31 cellular contexts compared by ENCODE assay signal in the genomic region with DNA sequence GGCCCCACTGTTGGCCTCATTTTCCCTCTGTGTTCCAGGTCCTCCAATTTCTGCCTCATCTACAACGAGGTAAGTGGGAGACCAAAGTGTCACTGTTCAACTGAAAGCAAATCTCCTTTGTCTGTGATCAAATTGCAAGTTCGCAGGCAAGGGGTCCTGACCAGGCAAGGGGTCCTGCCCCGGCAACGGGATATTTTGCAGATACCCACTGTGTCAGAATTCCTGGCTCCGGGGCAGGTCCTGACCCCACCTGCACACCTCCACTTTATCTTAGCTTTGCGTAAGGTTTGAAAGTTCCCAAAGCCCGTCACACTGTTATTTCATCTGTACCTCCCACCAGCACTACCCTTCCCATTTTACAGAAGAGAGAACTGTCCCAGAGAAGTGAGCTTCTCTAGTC. TPM values are rescaled to one million over a fixed set of nuclear protein-coding genes. Genes with fewer than 3 reads are reported as not detected.
DNase-seq lines count a peak whose midpoint lies in the region; ATAC-seq, FAIRE-seq and TF ChIP-seq lines count a peak whose summit lies in the region.
"Had no signal": no experiment of that assay in that cellular context is flagged by ENCODE, and none has a peak within 500 bp of the region (broad histone marks: within the 10 kb centered on the region; RNA-seq: fewer than 3 reads in every experiment).

No MANE protein-coding gene starts in this region.

- H3K9me3 ChIP-seq in left ventricle myocardium inferior (replicated peaks) (no peaks in the 10 kb centered on the region), HepG2 (ENCODE audit: low read length) (no peaks in the 10 kb centered on the region), trophoblast cell (ENCODE audit: insufficient read depth, low read depth, low read length) (no peaks in the 10 kb centered on the region), vagina (no peaks in the 10 kb centered on the region), HAP-1 (no peaks in the 10 kb centered on the region)
- H3K9me3 ChIP-seq: gastrocnemius medialis, right lobe of liver, SJCRH30, testis had no signal

- TF ChIP-seq CTCF in left ventricle myocardium inferior (IDR thresholded peaks at IDR 0.05; ENCODE audit: borderline replicate concordance) (no peak), HepG2 (CRISPR knock-in tag; IDR thresholded peaks at IDR 0.05) (no peak), vagina (IDR thresholded peaks at IDR 0.05) (no peak)

- peak overlapping the region; percentile 50 for H3K14ac ChIP-seq in trophoblast cell (ENCODE audit: low read length)

- TF ChIP-seq RAD21 in HepG2 (CRISPR knock-in tag; IDR thresholded peaks at IDR 0.05), result no peak

- 23% methylated on average over 6 of the region's 7 CpGs for WGBS in HepG2 (ENCODE audit: low lambda C conversion rate)
- no CpG with 5 or more reads among the region's 7 CpGs for WGBS in trophoblast cell (ENCODE audit: extremely low coverage, insufficient coverage, insufficient read length)

- H3K27ac ChIP-seq in left ventricle myocardium inferior (replicated peaks) (peak overlapping the region; percentile 86), HepG2 (ENCODE audit: extremely low read length, insufficient read depth, low read length) (no peak overlapping the region), trophoblast cell (ENCODE audit: low read depth, low read length) (peak overlapping the region; percentile 95), vagina (peak overlapping the region; percentile 83)
- H3K27ac ChIP-seq: SJCRH30 had no signal

- H3K36me3 ChIP-seq in left ventricle myocardium inferior (no peaks in the 10 kb centered on the region), HepG2 (replicated peaks in 1 of 2; ENCODE audit: control insufficient read depth in 1 of 2, insufficient read depth in 2 of 2, low read length in 2 of 2) (no peaks in the 10 kb centered on the region), trophoblast cell (ENCODE audit: control insufficient read depth in 1 of 2, insufficient read depth in 2 of 2, low read length in 2 of 2) (no peaks in the 10 kb centered on the region), vagina (no peaks in the 10 kb centered on the region), HAP-1 (replicated peaks) (no peaks in the 10 kb centered on the region)
- H3K36me3 ChIP-seq: gastrocnemius medialis, right lobe of liver, SJCRH30 had no signal

- no peak overlapping the region for H3K4ac ChIP-seq in trophoblast cell (ENCODE audit: low read depth, low read length)

- H3K9ac ChIP-seq in HepG2 (ENCODE audit: insufficient read depth, low read depth, low read length) (no peak overlapping the region), trophoblast cell (ENCODE audit: low read length) (no peak overlapping the region)

- TF ChIP-seq EP300 in HepG2 (IDR thresholded peaks at IDR 0.05; ENCODE audit: low read depth in 2 of 2, low read length in 2 of 2), result no peak
- no peak for TF ChIP-seq EP300 in HepG2 (CRISPR knock-in tag; IDR thresholded peaks at IDR 0.05; ENCODE audit: borderline replicate concordance)

- CTCF ChIA-PET in HepG2 (lab: Yijun Ruan, JAX; ENCODE audit: low intra/inter-chr PET ratio, low total read pairs), result no interaction called here

- intact Hi-C loops in left ventricle myocardium inferior (cut with micrococcal nuclease), result no loop called here
- intact Hi-C loops in left ventricle myocardium superior (cut with micrococcal nuclease), result no loop called here
- intact Hi-C loops in HepG2 (cut with micrococcal nuclease; ENCODE audit: unreplicated experiment), result no loop called here
- intact Hi-C loops in vagina (cut with DNase I), result loop anchor here (5.0 kb wide), 1 partner anchor 34 kb away; the partner anchor contains the start of gene CSF1

- H2BK12ac ChIP-seq in trophoblast cell (ENCODE audit: low read length), result peak overlapping the region; percentile 79

- POLR2A ChIA-PET in HepG2 (lab: Yijun Ruan, JAX), result no interaction called here

- peak overlapping the region; percentile 79 for H2AK5ac ChIP-seq in trophoblast cell (ENCODE audit: low read length)

- TF ChIP-seq POLR2A in HepG2 (IDR thresholded peaks at IDR 0.05; ENCODE audit: insufficient read depth in 1 of 2, low read depth in 2 of 2, low read length in 2 of 2) (no peak), vagina (IDR thresholded peaks at IDR 0.05) (no peak)

- H3K4me3 ChIP-seq in left ventricle myocardium inferior (no peak overlapping the region), HepG2 (replicated peaks in 1 of 3; ENCODE audit: insufficient read depth in 1 of 3, low read depth in 2 of 3, low read length in 3 of 3) (no peak overlapping the region), trophoblast cell (ENCODE audit: low read depth, low read length) (no peak overlapping the region), vagina (no peak overlapping the region), HAP-1 (no peak overlapping the region)
- H3K4me3 ChIP-seq: gastrocnemius medialis, hepatocyte, right lobe of liver, SJCRH30, testis had no signal

- no peaks in the 10 kb centered on the region for H4K20me1 ChIP-seq in HepG2 (ENCODE audit: insufficient read depth, low read length)

- H3K79me2 ChIP-seq in HepG2 (ENCODE audit: insufficient read depth, low read length) (no peaks in the 10 kb centered on the region), trophoblast cell (ENCODE audit: control insufficient read depth, insufficient read depth, low read length, poor library complexity) (peaks cover 3% of the 10 kb centered on the region)
- H3K79me2 ChIP-seq: hepatocyte had no signal

- H3K79me1 ChIP-seq in trophoblast cell (ENCODE audit: low read length), result peaks cover 21% of the 10 kb centered on the region

- H2BK5ac ChIP-seq in trophoblast cell (ENCODE audit: low read depth, low read length, poor library complexity), result peak overlapping the region; percentile 64

- peak overlapping the region; percentile 50 for H4K8ac ChIP-seq in trophoblast cell (ENCODE audit: low read depth, low read length)

- H3K27me3 ChIP-seq in left ventricle myocardium inferior (ENCODE audit: low read depth) (no peaks in the 10 kb centered on the region), HepG2 (ENCODE audit: control insufficient read depth in 1 of 2, insufficient read depth in 2 of 2, low read length in 2 of 2) (no peaks in the 10 kb centered on the region; a peak in 1 of 5 replicates), trophoblast cell (ENCODE audit: insufficient read depth, low read length) (no peaks in the 10 kb centered on the region), vagina (no peaks in the 10 kb centered on the region), HAP-1 (ENCODE audit: low read depth) (peaks cover 4% of the 10 kb centered on the region; the same call in 1 of the 2 replicates)
- H3K27me3 ChIP-seq: gastrocnemius medialis, hepatocyte, right lobe of liver, testis had no signal

- in situ Hi-C loops in HepG2 (cut with HindIII; ENCODE audit: extremely low pct_ligation_motif_present, low pct_unique_long_range_greater_than_20kb), result no loop called here
- in situ Hi-C loops in HAP-1 (cut with MboI; ENCODE audit: low sequenced_read_pairs), result no loop called here

- no peak for DNase-seq in left ventricle myocardium inferior
- DNase-seq in left ventricle myocardium superior, result no peak
- DNase-seq in HepG2 (ENCODE audit: low spot score), result no peak
- no peak for DNase-seq in trophoblast cell
- no peak for DNase-seq in vagina (ENCODE audit: extremely low spot score in 2 of 2)
- no peak for DNase-seq in HAP-1 (ENCODE audit: low spot score in 2 of 2)
- DNase-seq: activated CD4-positive, alpha-beta T cell treated with anti-CD3 and anti-CD28 coated beads, Interleukin-2, amount 50 U/mL, for 4 hours; activated CD4-positive, CD25-positive, alpha-beta regulatory T cell; aorta; CD4-positive, alpha-beta T cell; endodermal cell; gastrocnemius medialis; GOT3; NCI-H1092 treated with DMSO at 0.1 percent for 48 hours; NCI-H2029; NCI-H345; NCI-H82; posterior cingulate gyrus; SJCRH30; stimulated activated CD4-positive, alpha-beta T cell treated with anti-CD3 and anti-CD28 coated beads, Interleukin-12 subunit alpha, Interleukin-12 subunit beta, amount 100 ng/mL, for 4 hours; stimulated activated CD4-positive, alpha-beta T cell treated with anti-CD3 and anti-CD28 coated beads, Interleukin-4, amount 100 ng/mL, for 1 hour; T-cell; testis had no signal

- no TSS peak for BruUV-seq in HepG2 (replicated peaks; lab: Mats Ljungman, UMichigan)

- H4K91ac ChIP-seq in trophoblast cell (ENCODE audit: low read depth, low read length), result peak overlapping the region; percentile 82

- no peak overlapping the region for H3K23ac ChIP-seq in trophoblast cell (ENCODE audit: low read length)

- H3K4me2 ChIP-seq in HepG2 (ENCODE audit: low read depth, low read length) (0 out of 2 replicates have a peak overlapping the region, but pooled peaks have one; percentile 10), trophoblast cell (ENCODE audit: low read length) (peak overlapping the region; percentile 35)
- H3K4me2 ChIP-seq: hepatocyte had no signal

- peak overlapping the region; percentile 64 for H2BK120ac ChIP-seq in trophoblast cell (ENCODE audit: insufficient read depth, low read length, poor library complexity)

- H4K12ac ChIP-seq in trophoblast cell (ENCODE audit: low read depth, low read length), result no peak overlapping the region

- ATAC-seq in left ventricle myocardium superior (no peak), HepG2 (no peak), HG03521 (IDR thresholded peaks at IDR 0.05; ENCODE audit: unreplicated experiment) (no peak), GM18858 (IDR thresholded peaks at IDR 0.05; ENCODE audit: unreplicated experiment) (no peak)
- ATAC-seq: activated T-helper 17 cell treated with anti-CD3 and anti-CD28 coated beads, Interleukin-2, amount 50 U/mL, for 72 hours; esophagus mucosa; gastrocnemius medialis; natural killer cell treated with Interleukin-12 subunit alpha and Interleukin-12 subunit beta and Interleukin-15 and Interleukin-18, amount 100 ng/mL, for 72 hours; right lobe of liver; T-cell had no signal

- H2AFZ ChIP-seq in HepG2 (ENCODE audit: low read length) (no peak overlapping the region), trophoblast cell (ENCODE audit: insufficient read depth, low read length, poor library complexity) (no peak overlapping the region)
- H2AFZ ChIP-seq: hepatocyte had no signal

- H3K4me1 ChIP-seq in left ventricle myocardium inferior, result peaks cover 49% of the 10 kb centered on the region
- H3K4me1 ChIP-seq in HepG2 (ENCODE audit: insufficient read depth, low read length), result peaks cover 88% of the 10 kb centered on the region
- H3K4me1 ChIP-seq in trophoblast cell (ENCODE audit: control insufficient read depth in 1 of 2, insufficient read depth in 2 of 2, low read length in 2 of 2), result peaks cover 34 to 43% of the 10 kb centered on the region in 2 experiments
- H3K4me1 ChIP-seq in vagina, result peaks cover 56% of the 10 kb centered on the region
- H3K4me1 ChIP-seq in HAP-1, result no peaks in the 10 kb centered on the region

- H3K18ac ChIP-seq in trophoblast cell (ENCODE audit: low read length), result peak overlapping the region; percentile 59

- FAIRE-seq in HepG2 (lab: Jason Lieb, UNC), result no peak
- FAIRE-seq: D721Med had no signal

RNA-seq across cellular contexts. Expression of gene CSF1, which starts 32.1 kb away (rescaled TPM):
- total RNA-seq in left ventricle myocardium inferior (13.9 TPM), left ventricle myocardium superior (14.9 TPM), HepG2 (2016; rRNA removed; fragmentation: Illumina TruSeq; extraction: Trizol) (1.9 and 4.6 TPM in 2 replicates), vagina (159 TPM)
- total RNA-seq in HepG2 (2016; cell fraction: cytosol; rRNA removed; fragmentation: Illumina TruSeq; extraction: Trizol; ENCODE audit: low read depth), result 0.71 and 1.2 TPM in 2 replicates
- 1.8 and 4.9 TPM in 2 replicates for total RNA-seq in HepG2 (2016; cell fraction: insoluble cytoplasmic fraction; rRNA removed; fragmentation: Illumina TruSeq; extraction: Trizol)
- 1.3 and 2.0 TPM in 2 replicates for total RNA-seq in HepG2 (2016; cell fraction: membrane; rRNA removed; fragmentation: Illumina TruSeq; extraction: Trizol)
- total RNA-seq in HepG2 (2016; cell fraction: nucleus; rRNA removed; fragmentation: Illumina TruSeq; extraction: Trizol), result 7.8 and 7.9 TPM in 2 replicates
- 13.3 and 21.0 TPM in 2 replicates for polyA plus RNA-seq in HepG2 (2011; rRNA removed)
- 10.4 and 15.2 TPM in 2 replicates for polyA plus RNA-seq in HepG2 (2011; cell fraction: cytosol; rRNA removed)
- polyA plus RNA-seq in HepG2 (2011; cell fraction: nucleus; rRNA removed), result 23.0 and 27.9 TPM in 2 replicates
- 5.3 and 17.7 TPM in 2 replicates for polyA plus RNA-seq in HepG2 (2012)
- 0.42 and 0.62 TPM in 2 replicates for polyA plus RNA-seq in HepG2 (2016; cell fraction: cytosol; fragmentation: Illumina TruSeq; extraction: Trizol; ENCODE audit: low read depth)
- polyA plus RNA-seq in HepG2 (2016; cell fraction: insoluble cytoplasmic fraction; fragmentation: Illumina TruSeq; extraction: Trizol; ENCODE audit: low read depth), result 1.8 and 2.7 TPM in 2 replicates
- polyA plus RNA-seq in HepG2 (2016; cell fraction: membrane; fragmentation: Illumina TruSeq; extraction: Trizol; ENCODE audit: low read depth), result 0.71 and 1.0 TPM in 2 replicates
- 14.8 and 15.3 TPM in 2 replicates for polyA plus RNA-seq in HepG2 (2016; cell fraction: nucleus; fragmentation: Illumina TruSeq; extraction: Trizol; ENCODE audit: insufficient read depth, low read depth)
- polyA minus RNA-seq in HepG2 (2011; rRNA and poly(A)+ RNA removed; ENCODE audit: low replicate concordance), result 1.1 and 12.0 TPM in 2 replicates
- 11.0 and 19.9 TPM in 2 replicates for polyA minus RNA-seq in HepG2 (2011; cell fraction: cytosol; rRNA and poly(A)+ RNA removed)
- polyA minus RNA-seq in HepG2 (2011; cell fraction: nucleus; rRNA and poly(A)+ RNA removed), result 7.9 and 15.2 TPM in 2 replicates
- polyA plus RNA-seq in trophoblast cell (2013), result 10.4 and 10.7 TPM in 2 replicates

Comparison
In these comparisons a context has a peak if more than half of its experiments do, and no peak if none do; other contexts are left out.
1. RNA of gene CSF1, which starts 32.1 kb away (total RNA-seq): 159 TPM in vagina (single experiment); 14.9 TPM in left ventricle myocardium superior (single experiment), 13.9 TPM in left ventricle myocardium inferior (single experiment) and 0.71 to 7.9 TPM in HepG2; every median in the first group is over 10 times any median in the second.